In genomic region chr1:109213824-109214693, GRCh38 we compare ENCODE assay signal across 1 cellular context.
TF ChIP-seq lines count a peak whose summit lies in the region.

TSS of gene SARS1 (plus strand) at chr1:109213918. CDS start at chr1:109213993, 75 bp downstream.

TF ChIP-seq in K562, 482 proteins besides CTCF, POLR2A, EP300 and RAD21 (continued from another document and continues in another):
- TF ChIP-seq ZNF408 (CRISPR knock-in tag; IDR thresholded peaks at IDR 0.05; ENCODE audit: low read depth), result no peak
- TF ChIP-seq NCOR1 (IDR thresholded peaks at IDR 0.05), result no peak
- peak; percentile 26 for TF ChIP-seq CREM (IDR thresholded peaks at IDR 0.05; ENCODE audit: low read depth)
- TF ChIP-seq FOXK1 (CRISPR knock-in tag; IDR thresholded peaks at IDR 0.05; ENCODE audit: borderline replicate concordance), result peak; percentile 87; the same call in 1 of the 2 replicates
- no peak for TF ChIP-seq TRIM24 (IDR thresholded peaks at IDR 0.05)
- TF ChIP-seq C11orf30 (IDR thresholded peaks at IDR 0.05; ENCODE audit: low read depth), result no peak
- TF ChIP-seq HINFP (tag; conservative IDR thresholded peaks at IDR 0.05; ENCODE audit: low read depth), result no peak
- TF ChIP-seq CXXC5 (CRISPR knock-in tag; IDR thresholded peaks at IDR 0.05), result peak; percentile 44; the same call in 1 of the 2 replicates
- TF ChIP-seq KDM4B (IDR thresholded peaks at IDR 0.05; ENCODE audit: borderline replicate concordance in 2 of 2, low read depth in 1 of 2), result no peak
- peak; percentile 40; the same call in 1 of the 2 replicates for TF ChIP-seq RUNX1 (IDR thresholded peaks at IDR 0.05; ENCODE audit: low read depth)
- TF ChIP-seq ZBTB2 (IDR thresholded peaks at IDR 0.05), result peak; percentile 96
- no peak for TF ChIP-seq SIX5 (IDR thresholded peaks at IDR 0.05; ENCODE audit: borderline replicate concordance in 1 of 2, insufficient read depth in 1 of 2, low read depth in 1 of 2, low read length in 2 of 2)
- no peak for TF ChIP-seq HOMEZ (CRISPR knock-in tag; IDR thresholded peaks at IDR 0.05)
- no peak for TF ChIP-seq ZNF75A (CRISPR knock-in tag; IDR thresholded peaks at IDR 0.05)
- TF ChIP-seq TCF7L2 (IDR thresholded peaks at IDR 0.05; ENCODE audit: low read depth, low read length), result 0 out of 2 replicates have a peak, but pooled peaks have one; percentile 6
- 0 out of 2 replicates have a peak, but pooled peaks have one; percentile 1 for TF ChIP-seq NFE2 (IDR thresholded peaks at IDR 0.05; ENCODE audit: low read depth)
- no peak for TF ChIP-seq CUX1 (CRISPR knock-in tag; IDR thresholded peaks at IDR 0.05)
- no peak for TF ChIP-seq ZNF24 (IDR thresholded peaks at IDR 0.05)
- peak; percentile 89; the same call in 1 of the 2 replicates for TF ChIP-seq PHF8 (IDR thresholded peaks at IDR 0.05; ENCODE audit: borderline replicate concordance, low read length)
- TF ChIP-seq ZFP91 (CRISPR knock-in tag; IDR thresholded peaks at IDR 0.05), result no peak
- 0 out of 2 replicates have a peak, but pooled peaks have one; percentile 78 for TF ChIP-seq PHB (CRISPR knock-in tag; IDR thresholded peaks at IDR 0.05)
- peak; percentile 69; the same call in 1 of the 2 replicates for TF ChIP-seq CBFB (CRISPR knock-in tag; IDR thresholded peaks at IDR 0.05)
- TF ChIP-seq HMGN3 (IDR thresholded peaks at IDR 0.05; ENCODE audit: borderline replicate concordance, extremely low read depth, insufficient read length, low read depth, low read length), result peak; percentile 69
- TF ChIP-seq ETV6 (IDR thresholded peaks at IDR 0.05; ENCODE audit: borderline replicate concordance in 1 of 2, low read depth in 2 of 2, low read length in 1 of 2), result no peak
- peak; percentile 77; the same call in 1 of the 2 replicates for TF ChIP-seq ETV6 (CRISPR knock-in tag; IDR thresholded peaks at IDR 0.05; ENCODE audit: borderline replicate concordance)
- no peak for TF ChIP-seq GATAD2B (IDR thresholded peaks at IDR 0.05; ENCODE audit: borderline replicate concordance)
- TF ChIP-seq DPF2 (IDR thresholded peaks at IDR 0.05), result 0 out of 2 replicates have a peak, but pooled peaks have one; percentile 17
- no peak for TF ChIP-seq ZBTB8A (IDR thresholded peaks at IDR 0.05; ENCODE audit: partially characterized antibody)
- peak; percentile 27; the same call in 1 of the 2 replicates for TF ChIP-seq BHLHE40 (IDR thresholded peaks at IDR 0.05; ENCODE audit: low read length)
- TF ChIP-seq RB1 (IDR thresholded peaks at IDR 0.05; ENCODE audit: low read depth), result no peak
- peak; percentile 26; the same call in 1 of the 2 replicates for TF ChIP-seq MECOM (CRISPR knock-in tag; IDR thresholded peaks at IDR 0.05)
- TF ChIP-seq SREBF2 (CRISPR knock-in tag; IDR thresholded peaks at IDR 0.05), result 0 out of 2 replicates have a peak, but pooled peaks have one; percentile 38
- peak; percentile 96 for TF ChIP-seq PRDM10 (IDR thresholded peaks at IDR 0.05; ENCODE audit: partially characterized antibody)
- TF ChIP-seq E2F1 (CRISPR knock-in tag; IDR thresholded peaks at IDR 0.05), result 0 out of 2 replicates have a peak, but pooled peaks have one; percentile 17
- no peak for TF ChIP-seq CREB3L1 (IDR thresholded peaks at IDR 0.05; ENCODE audit: borderline replicate concordance, low read depth)
- TF ChIP-seq TCF7 (IDR thresholded peaks at IDR 0.05; ENCODE audit: borderline replicate concordance), result peak; percentile 72
- no peak for TF ChIP-seq ZNF561 (CRISPR knock-in tag; conservative IDR thresholded peaks at IDR 0.05)
- no peak for TF ChIP-seq CSDE1 (IDR thresholded peaks at IDR 0.05)
- no peak for TF ChIP-seq CAMTA2 (CRISPR knock-in tag; conservative IDR thresholded peaks at IDR 0.05)
- TF ChIP-seq ZNF175 (CRISPR knock-in tag; IDR thresholded peaks at IDR 0.05; ENCODE audit: low read depth), result 0 out of 2 replicates have a peak, but pooled peaks have one; percentile 49
- peak; percentile 63 for TF ChIP-seq NR2C2 (CRISPR knock-in tag; IDR thresholded peaks at IDR 0.05)
- peak; percentile 87 for TF ChIP-seq NR2C2 (tag; IDR thresholded peaks at IDR 0.05)
- no peak; the same call in 1 of the 2 replicates for TF ChIP-seq NCOA1 (IDR thresholded peaks at IDR 0.05; ENCODE audit: low read depth)
- no peak for TF ChIP-seq SAFB2 (IDR thresholded peaks at IDR 0.05; ENCODE audit: borderline replicate concordance, low read depth, low read length, severe bottlenecking)
- peak; percentile 68 for TF ChIP-seq TBP (optimal IDR thresholded peaks at IDR 0.05; ENCODE audit: low read depth, low read length)
- TF ChIP-seq NR1H2 (CRISPR knock-in tag; IDR thresholded peaks at IDR 0.05), result 0 out of 2 replicates have a peak, but pooled peaks have one; percentile 38
